In genomic region chr18:66511810-66512209, GRCh38 we compare ENCODE assay signal across 22 cellular contexts.
DNase-seq lines count a peak whose midpoint lies in the region; ATAC-seq, FAIRE-seq and TF ChIP-seq lines count a peak whose summit lies in the region.
"Had no signal": no experiment of that assay in that cellular context is flagged by ENCODE, and none has a peak within 500 bp of the region (broad histone marks: within the 10 kb centered on the region; RNA-seq: fewer than 3 reads in every experiment).

No MANE protein-coding gene starts in this region.

- H3K9me3 Mint-ChIP-seq in activated T-helper 2 cell treated with anti-CD3 and anti-CD28 coated beads, Interferon-gamma antibody, Interleukin-2, Interleukin-4, amounts not matched to agents 10 μg/mL and 5 μg/mL and 100 μg/mL, durations not matched to agents 14 hours and 24 hours and 36 hours, result peaks cover 8% of the 10 kb centered on the region
- H3K9me3 Mint-ChIP-seq: dendritic cell treated with granulocyte-macrophage colony-stimulating factor and Interleukin-4, amounts not matched to agents 40 ng/mL and 50 ng/mL, for 4 days had no signal

- no peak overlapping the region for H2BK15ac ChIP-seq in mesenchymal stem cell (ENCODE audit: low read depth, poor library complexity, severe bottlenecking)

- in situ Hi-C loops in Caki2 (cut with HindIII; ENCODE audit: low pct_unique_long_range_greater_than_20kb, low sequenced_read_pairs), result no loop called here

- dilution Hi-C loops in endothelial cell of umbilical vein (cut with MboI; ENCODE audit: extremely low pct_ligation_motif_present, low sequenced_read_pairs), result no loop called here

- no peak overlapping the region for H3K4me3 Mint-ChIP-seq in activated T-helper 2 cell treated with anti-CD3 and anti-CD28 coated beads, Interferon-gamma antibody, Interleukin-2, Interleukin-4, amounts not matched to agents 10 μg/mL and 5 μg/mL and 100 μg/mL, durations not matched to agents 14 hours and 24 hours and 36 hours (ENCODE audit: low read depth)
- H3K4me3 Mint-ChIP-seq: activated naive CD4-positive, alpha-beta T cell treated with anti-CD3 and anti-CD28 coated beads for 36 hours; dendritic cell treated with granulocyte-macrophage colony-stimulating factor and Interleukin-4, amounts not matched to agents 40 ng/mL and 50 ng/mL, for 4 days had no signal

- TF ChIP-seq CTCF in OCI-LY3 (IDR thresholded peaks at IDR 0.05; ENCODE audit: low read depth, low read length) (no peak), endothelial cell of umbilical vein (IDR thresholded peaks at IDR 0.05; ENCODE audit: extremely low read depth in 1 of 2, insufficient read depth in 1 of 2, low read depth in 1 of 2, low read length in 2 of 2) (no peak)

- no peak overlapping the region for H3K4ac ChIP-seq in mesenchymal stem cell (ENCODE audit: low read depth in 1 of 2, low read length in 2 of 2)

- H3K9me3 ChIP-seq in OCI-LY3 (ENCODE audit: insufficient read depth, low read length) (no peaks in the 10 kb centered on the region), endothelial cell of umbilical vein (replicated peaks; ENCODE audit: control insufficient read depth, insufficient read depth, low read length) (no peaks in the 10 kb centered on the region), mesenchymal stem cell (ENCODE audit: control insufficient read depth, low read length) (no peaks in the 10 kb centered on the region), MG63 (no peaks in the 10 kb centered on the region)
- H3K9me3 ChIP-seq: body of pancreas, esophagus muscularis mucosa, thoracic aorta had no signal

- no peak overlapping the region for H3K18ac ChIP-seq in mesenchymal stem cell (ENCODE audit: low read depth in 1 of 2, low read length in 2 of 2)

- H3K79me2 ChIP-seq in OCI-LY3 (ENCODE audit: low read length) (no peaks in the 10 kb centered on the region), endothelial cell of umbilical vein (ENCODE audit: control insufficient read depth, insufficient read depth, low read length) (no peaks in the 10 kb centered on the region)
- H3K79me2 ChIP-seq: parathyroid adenoma had no signal

- intact Hi-C loops in endothelial cell of umbilical vein (cut with micrococcal nuclease), result no loop called here
- intact Hi-C loops in activated T-helper 2 cell treated with anti-CD3 and anti-CD28 coated beads, Interferon-gamma antibody, Interleukin-2, Interleukin-4, amounts not matched to agents 10 μg/mL and 5 μg/mL and 100 μg/mL, durations not matched to agents 14 hours and 24 hours and 36 hours (cut with micrococcal nuclease), result no loop called here

- ATAC-seq in GM21529 (IDR thresholded peaks at IDR 0.05; ENCODE audit: unreplicated experiment), result no peak
- ATAC-seq: body of pancreas, K562 had no signal

- no peak overlapping the region for H4K91ac ChIP-seq in mesenchymal stem cell (ENCODE audit: low read length)

- H4K20me1 ChIP-seq in OCI-LY3 (ENCODE audit: insufficient read depth, low read length), result no peaks in the 10 kb centered on the region
- H4K20me1 ChIP-seq in endothelial cell of umbilical vein (replicated peaks; ENCODE audit: control insufficient read depth, extremely low read depth, insufficient read depth, low read length), result no peaks in the 10 kb centered on the region

- TF ChIP-seq POLR2A in endothelial cell of umbilical vein (IDR thresholded peaks at IDR 0.05; ENCODE audit: low read depth, low read length), result no peak

- DNase-seq in Caki2 (ENCODE audit: low read depth) (peak; percentile 19), endothelial cell of umbilical vein (ENCODE audit: low read depth, low spot score) (peak; percentile 87), mesenchymal stem cell (peak; percentile 27), MG63 (no peak), HuH-7 (ENCODE audit: low spot score) (no peak)
- DNase-seq in activated T-helper 2 cell treated with anti-CD3 and anti-CD28 coated beads, Interferon-gamma antibody, Interleukin-2, Interleukin-4, amounts not matched to agents 10 μg/mL and 5 μg/mL and 100 μg/mL, durations not matched to agents 14 hours and 24 hours and 36 hours (ENCODE audit: low spot score), result no peak
- DNase-seq: activated CD4-positive, alpha-beta T cell treated with anti-CD3 and anti-CD28 coated beads for 4 hours; activated CD8-positive, alpha-beta memory T cell treated with anti-CD3 and anti-CD28 coated beads, Interleukin-2, amount 50 U/mL, for 48 hours; activated naive CD4-positive, alpha-beta T cell treated with anti-CD3 and anti-CD28 coated beads for 36 hours; AML-193; body of pancreas; hippocampal formation; left cardiac atrium; SHP77 treated with DMSO at 0.1 percent for 48 hours; stimulated activated CD4-positive, alpha-beta T cell treated with anti-CD3 and anti-CD28 coated beads, Interleukin-4, amount 100 ng/mL, for 4 hours had no signal

- H3K4me3 ChIP-seq in OCI-LY3 (ENCODE audit: low read length), result no peak overlapping the region
- H3K4me3 ChIP-seq in endothelial cell of umbilical vein (replicated peaks in 1 of 3; ENCODE audit: insufficient read depth in 1 of 3, low read depth in 1 of 3, low read length in 3 of 3), result no peak overlapping the region
- no peak overlapping the region for H3K4me3 ChIP-seq in mesenchymal stem cell (ENCODE audit: insufficient read depth in 1 of 2, low read depth in 1 of 2, low read length in 2 of 2)
- no peak overlapping the region for H3K4me3 ChIP-seq in MG63
- H3K4me3 ChIP-seq: body of pancreas, esophagus muscularis mucosa, K562, thoracic aorta had no signal

- H4K8ac ChIP-seq in mesenchymal stem cell (ENCODE audit: low read length), result no peak overlapping the region

- POLR2A ChIA-PET in endothelial cell of umbilical vein (lab: Charles Lee), result no interaction called here

- peak overlapping the region; percentile 65; the same call in 1 of the 2 replicates for H2AFZ ChIP-seq in OCI-LY3 (ENCODE audit: low read depth, low read length)
- no peak overlapping the region for H2AFZ ChIP-seq in endothelial cell of umbilical vein (ENCODE audit: low read depth, low read length)
- no peak overlapping the region for H2AFZ ChIP-seq in mesenchymal stem cell (ENCODE audit: low read depth, low read length)
- H2AFZ ChIP-seq: parathyroid adenoma had no signal

- CTCF ChIA-PET in endothelial cell of umbilical vein (lab: Charles Lee), result interaction anchor here (1.0 to 2.1 kb wide), 3 partner anchors 16 to 28 kb away, joined by 4 to 6 read pairs (median 5); no protein-coding TSS in a partner anchor

- H3K9me1 ChIP-seq in endothelial cell of umbilical vein (replicated peaks; ENCODE audit: control insufficient read depth, extremely low read depth, insufficient read depth, low read length), result no peaks in the 10 kb centered on the region

- FAIRE-seq in endothelial cell of umbilical vein (lab: Jason Lieb, UNC), result peak; percentile 67
- FAIRE-seq: K562 had no signal

- H3K23ac ChIP-seq in mesenchymal stem cell (ENCODE audit: low read length in 2 of 2), result no peak overlapping the region

- H3K4me2 ChIP-seq in OCI-LY3 (ENCODE audit: low read length) (no peak overlapping the region), endothelial cell of umbilical vein (ENCODE audit: insufficient read depth, low read length) (peak overlapping the region; percentile 76), mesenchymal stem cell (ENCODE audit: low read length, poor library complexity, severe bottlenecking) (no peak overlapping the region)

- peaks cover 8% of the 10 kb centered on the region for H3K4me1 ChIP-seq in OCI-LY3 (ENCODE audit: low read length)
- H3K4me1 ChIP-seq in endothelial cell of umbilical vein (ENCODE audit: control insufficient read depth, extremely low read depth, insufficient read depth, low read length), result peaks cover 23% of the 10 kb centered on the region
- no peaks in the 10 kb centered on the region for H3K4me1 ChIP-seq in mesenchymal stem cell (ENCODE audit: control insufficient read depth, insufficient read depth, low read depth, low read length)
- H3K4me1 ChIP-seq: body of pancreas, esophagus muscularis mucosa, parathyroid adenoma had no signal

- no peak overlapping the region for H2BK12ac ChIP-seq in mesenchymal stem cell (ENCODE audit: low read length in 2 of 2)

- H3K36me3 Mint-ChIP-seq in activated T-helper 2 cell treated with anti-CD3 and anti-CD28 coated beads, Interferon-gamma antibody, Interleukin-2, Interleukin-4, amounts not matched to agents 10 μg/mL and 5 μg/mL and 100 μg/mL, durations not matched to agents 14 hours and 24 hours and 36 hours (ENCODE audit: low read depth), result no peaks in the 10 kb centered on the region

- H3K14ac ChIP-seq in mesenchymal stem cell (ENCODE audit: low read length in 2 of 2), result no peak overlapping the region

- H3K27ac Mint-ChIP-seq in activated T-helper 2 cell treated with anti-CD3 and anti-CD28 coated beads, Interferon-gamma antibody, Interleukin-2, Interleukin-4, amounts not matched to agents 10 μg/mL and 5 μg/mL and 100 μg/mL, durations not matched to agents 14 hours and 24 hours and 36 hours, result no peak overlapping the region
- H3K27ac Mint-ChIP-seq: activated naive CD4-positive, alpha-beta T cell treated with anti-CD3 and anti-CD28 coated beads for 36 hours; dendritic cell treated with granulocyte-macrophage colony-stimulating factor and Interleukin-4, amounts not matched to agents 40 ng/mL and 50 ng/mL, for 4 days had no signal

- no peaks in the 10 kb centered on the region for H3K4me1 Mint-ChIP-seq in activated T-helper 2 cell treated with anti-CD3 and anti-CD28 coated beads, Interferon-gamma antibody, Interleukin-2, Interleukin-4, amounts not matched to agents 10 μg/mL and 5 μg/mL and 100 μg/mL, durations not matched to agents 14 hours and 24 hours and 36 hours (ENCODE audit: low read depth)

- H2AK5ac ChIP-seq in mesenchymal stem cell (ENCODE audit: low read length, severe bottlenecking), result no peak overlapping the region

- H3K27ac ChIP-seq in OCI-LY3 (ENCODE audit: low read length) (no peak overlapping the region), endothelial cell of umbilical vein (ENCODE audit: insufficient read depth, low read depth, low read length) (peak overlapping the region; percentile 67), mesenchymal stem cell (ENCODE audit: low read length, poor library complexity, severe bottlenecking) (no peak overlapping the region)
- H3K27ac ChIP-seq: body of pancreas, esophagus muscularis mucosa, parathyroid adenoma, thoracic aorta had no signal

- H2BK120ac ChIP-seq in mesenchymal stem cell (ENCODE audit: low read depth, low read length), result no peak overlapping the region

- no peaks in the 10 kb centered on the region for H3K79me1 ChIP-seq in mesenchymal stem cell (replicated peaks; ENCODE audit: low read length, poor library complexity, severe bottlenecking)

- no peak overlapping the region for H3K9ac ChIP-seq in OCI-LY3 (ENCODE audit: low read length)
- H3K9ac ChIP-seq in endothelial cell of umbilical vein (replicated peaks; ENCODE audit: extremely low read depth, insufficient read depth, low read length), result peak overlapping the region; percentile 1
- H3K9ac ChIP-seq in mesenchymal stem cell (ENCODE audit: low read length), result no peak overlapping the region
- H3K9ac ChIP-seq: parathyroid adenoma had no signal

- BruUV-seq in endothelial cell of umbilical vein (replicated peaks; lab: Mats Ljungman, UMichigan), result no TSS peak

- H2BK5ac ChIP-seq in mesenchymal stem cell (ENCODE audit: low read depth, low read length, poor library complexity, severe bottlenecking), result no peak overlapping the region

- H3K27me3 ChIP-seq in OCI-LY3 (ENCODE audit: low read depth, low read length) (no peaks in the 10 kb centered on the region), endothelial cell of umbilical vein (ENCODE audit: control insufficient read depth in 2 of 2, insufficient read depth in 2 of 2, low read length in 2 of 2) (no peaks in the 10 kb centered on the region), mesenchymal stem cell (ENCODE audit: control insufficient read depth in 1 of 2, insufficient read depth in 1 of 2, low read length in 2 of 2) (no peaks in the 10 kb centered on the region), MG63 (no peaks in the 10 kb centered on the region)
- H3K27me3 ChIP-seq: body of pancreas, esophagus muscularis mucosa had no signal

- H3K36me3 ChIP-seq in OCI-LY3 (replicated peaks; ENCODE audit: low read depth, low read length), result no peaks in the 10 kb centered on the region
- H3K36me3 ChIP-seq in endothelial cell of umbilical vein (ENCODE audit: control insufficient read depth in 2 of 2, extremely low read depth in 1 of 2, insufficient read depth in 2 of 2, low read length in 2 of 2), result no peaks in the 10 kb centered on the region
- no peaks in the 10 kb centered on the region for H3K36me3 ChIP-seq in mesenchymal stem cell (ENCODE audit: control insufficient read depth in 1 of 2, insufficient read depth in 2 of 2, low read depth in 1 of 2, low read length in 2 of 2)
- no peaks in the 10 kb centered on the region for H3K36me3 ChIP-seq in MG63
- H3K36me3 ChIP-seq: esophagus muscularis mucosa, thoracic aorta had no signal

- no peaks in the 10 kb centered on the region for H3K27me3 Mint-ChIP-seq in activated T-helper 2 cell treated with anti-CD3 and anti-CD28 coated beads, Interferon-gamma antibody, Interleukin-2, Interleukin-4, amounts not matched to agents 10 μg/mL and 5 μg/mL and 100 μg/mL, durations not matched to agents 14 hours and 24 hours and 36 hours (ENCODE audit: low read depth)
- H3K27me3 Mint-ChIP-seq: dendritic cell treated with granulocyte-macrophage colony-stimulating factor and Interleukin-4, amounts not matched to agents 40 ng/mL and 50 ng/mL, for 4 days had no signal

Comparison
In these comparisons a context has a peak if more than half of its experiments do, and no peak if none do; other contexts are left out.
1. DNase-seq: peak in Caki2 (single experiment), endothelial cell of umbilical vein (single experiment) and mesenchymal stem cell (single experiment); none in MG63 (single experiment), activated T-helper 2 cell treated with anti-CD3 and anti-CD28 coated beads, Interferon-gamma antibody, Interleukin-2, Interleukin-4, amounts not matched to agents 10 μg/mL and 5 μg/mL and 100 μg/mL, durations not matched to agents 14 hours and 24 hours and 36 hours (single experiment) and HuH-7 (single experiment).